In the genomic region with DNA sequence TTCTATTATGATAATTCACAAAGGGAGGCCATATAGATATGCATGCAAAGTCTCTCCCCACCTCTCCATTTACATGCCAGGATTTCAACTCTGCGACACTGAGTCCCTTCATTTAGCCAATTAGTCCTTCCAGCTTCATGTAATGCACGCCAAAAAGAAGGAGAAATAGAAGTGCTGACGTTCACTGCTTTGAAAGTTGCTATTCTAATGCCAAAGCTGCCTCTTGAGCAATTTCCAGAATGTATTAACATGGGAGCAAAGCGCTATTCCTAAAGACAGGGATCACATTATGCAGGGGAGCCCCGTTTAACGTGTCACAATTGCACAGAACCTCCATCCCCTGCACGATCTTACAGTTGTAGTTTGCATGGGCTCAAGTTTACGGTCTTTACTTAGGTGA, we compare ENCODE assay signal across 19 cellular contexts.
A peak's percentile ranks its signal among the peaks of the same experiment; 100 is the strongest.
DNase-seq lines count a peak whose midpoint lies in the region; ATAC-seq and TF ChIP-seq lines count a peak whose summit lies in the region.
"Had no signal": no experiment of that assay in that cellular context is flagged by ENCODE, and none has a peak within 500 bp of the region (broad histone marks: within the 10 kb centered on the region; RNA-seq: fewer than 3 reads in every experiment).

No MANE protein-coding gene starts in this region.

- CTCF ChIA-PET in CD8-positive, alpha-beta T cell (lab: Charles Lee), result interaction anchor here (1.2 kb wide), 1 partner anchor 133 kb away, joined by 3 read pairs; no protein-coding TSS in a partner anchor
- CTCF ChIA-PET in activated CD4-positive, alpha-beta memory T cell treated with anti-CD3 and anti-CD28 coated beads, Interleukin-2, amount 10 ng/mL, durations not matched to agents 7 days and 5 days (lab: Charles Lee), result no interaction called here

- POLR2A ChIA-PET in CD8-positive, alpha-beta T cell (lab: Charles Lee), result no interaction called here
- POLR2A ChIA-PET in activated CD4-positive, alpha-beta memory T cell treated with anti-CD3 and anti-CD28 coated beads, Interleukin-2, amount 10 ng/mL, durations not matched to agents 7 days and 5 days (lab: Charles Lee), result no interaction called here

- H3K36me3 Mint-ChIP-seq in endodermal cell (ENCODE audit: low read depth), result no peaks in the 10 kb centered on the region
- H3K36me3 Mint-ChIP-seq in CD8-positive, alpha-beta T cell, result no peaks in the 10 kb centered on the region
- H3K36me3 Mint-ChIP-seq in activated CD4-positive, alpha-beta memory T cell treated with anti-CD3 and anti-CD28 coated beads, Interleukin-2, amount 10 ng/mL, durations not matched to agents 7 days and 5 days (ENCODE audit: low read depth), result no peaks in the 10 kb centered on the region
- H3K36me3 Mint-ChIP-seq: CD4-positive, CD25-positive, alpha-beta regulatory T cell had no signal

- no peaks in the 10 kb centered on the region for H3K36me3 ChIP-seq in endodermal cell (ENCODE audit: control insufficient read depth, insufficient read depth, low read length)
- H3K36me3 ChIP-seq in CD8-positive, alpha-beta T cell (ENCODE audit: insufficient read depth, low read length), result no peaks in the 10 kb centered on the region
- H3K36me3 ChIP-seq: BE2C had no signal

- no peaks in the 10 kb centered on the region for H3K4me1 ChIP-seq in endodermal cell (ENCODE audit: control insufficient read depth, insufficient read depth, low read length)
- H3K4me1 ChIP-seq in CD8-positive, alpha-beta T cell (ENCODE audit: insufficient read depth, low read length), result no peaks in the 10 kb centered on the region
- H3K4me1 ChIP-seq: Caco-2 had no signal

- no peaks in the 10 kb centered on the region for H3K27me3 Mint-ChIP-seq in endodermal cell (ENCODE audit: insufficient read depth)
- no peaks in the 10 kb centered on the region for H3K27me3 Mint-ChIP-seq in CD8-positive, alpha-beta T cell (ENCODE audit: low read depth)
- H3K27me3 Mint-ChIP-seq in activated CD4-positive, alpha-beta memory T cell treated with anti-CD3 and anti-CD28 coated beads, Interleukin-2, amount 10 ng/mL, durations not matched to agents 7 days and 5 days, result peaks cover 2% of the 10 kb centered on the region

- no peaks in the 10 kb centered on the region for H3K4me1 Mint-ChIP-seq in endodermal cell
- no peaks in the 10 kb centered on the region for H3K4me1 Mint-ChIP-seq in CD8-positive, alpha-beta T cell (ENCODE audit: low read depth)
- H3K4me1 Mint-ChIP-seq in activated CD4-positive, alpha-beta memory T cell treated with anti-CD3 and anti-CD28 coated beads, Interleukin-2, amount 10 ng/mL, durations not matched to agents 7 days and 5 days, result no peaks in the 10 kb centered on the region

- H3K27ac Mint-ChIP-seq in endodermal cell, result no peak overlapping the region
- H3K27ac Mint-ChIP-seq in CD8-positive, alpha-beta T cell, result no peak overlapping the region
- H3K27ac Mint-ChIP-seq in activated CD4-positive, alpha-beta memory T cell treated with anti-CD3 and anti-CD28 coated beads, Interleukin-2, amount 10 ng/mL, durations not matched to agents 7 days and 5 days, result no peak overlapping the region
- H3K27ac Mint-ChIP-seq: CD4-positive, CD25-positive, alpha-beta regulatory T cell; HFFc6 had no signal

- intact Hi-C loops in CD8-positive, alpha-beta T cell (cut with DNase I, micrococcal nuclease), result no loop called here

- ATAC-seq in CD8-positive, alpha-beta T cell, result no peak
- ATAC-seq: HCT116 had no signal

- no peak for TF ChIP-seq CTCF in endodermal cell (conservative IDR thresholded peaks at IDR 0.05)
- no peak for TF ChIP-seq CTCF in CD8-positive, alpha-beta T cell (IDR thresholded peaks at IDR 0.05)

- no peak overlapping the region for H3K9ac ChIP-seq in endodermal cell (ENCODE audit: extremely low read depth, low read length, poor library complexity, severe bottlenecking)

- no peaks in the 10 kb centered on the region for H3K27me3 ChIP-seq in endodermal cell (ENCODE audit: control insufficient read depth, insufficient read depth, low read length, poor library complexity, severe bottlenecking)
- no peaks in the 10 kb centered on the region for H3K27me3 ChIP-seq in CD8-positive, alpha-beta T cell (ENCODE audit: insufficient read depth, low read length)
- H3K27me3 ChIP-seq: BE2C had no signal

- DNase-seq in caudate nucleus (lab: John Stamatoyannopoulos, UW), result peak in 5 of 61 donors; percentile 13 to 40 (median 21)
- DNase-seq in globus pallidus (ENCODE audit: low spot score), result peak; percentile 71
- DNase-seq in midbrain (lab: John Stamatoyannopoulos, UW), result peak; percentile 41
- DNase-seq in endodermal cell, result no peak
- DNase-seq in RPMI8226, result no peak
- no peak for DNase-seq in CD8-positive, alpha-beta T cell
- no peak for DNase-seq in activated CD4-positive, alpha-beta memory T cell treated with anti-CD3 and anti-CD28 coated beads, Interleukin-2, amount 10 ng/mL, durations not matched to agents 7 days and 5 days
- DNase-seq: ACHN; BE2C; C1 segment of cervical spinal cord; Caco-2; CD4-positive, CD25-positive, alpha-beta regulatory T cell; DMS79; GDM1; GOT3; H7; HFFc6 had no signal

- 78 to 83% methylated on average over 8 of the region's 8 CpGs for WGBS in endodermal cell (ENCODE audit: insufficient coverage in 1 of 2, insufficient read length in 1 of 2), 2 experiments

- peak overlapping the region; percentile 72 for H3K27ac ChIP-seq in caudate nucleus (ENCODE audit: low read depth, low read length)
- H3K27ac ChIP-seq in endodermal cell (ENCODE audit: low read depth, low read length), result no peak overlapping the region
- no peak overlapping the region for H3K27ac ChIP-seq in CD8-positive, alpha-beta T cell (ENCODE audit: low read depth, low read length)
- H3K27ac ChIP-seq: HL-60 had no signal

- H3K9me3 ChIP-seq in endodermal cell (ENCODE audit: control insufficient read depth, low read length), result no peaks in the 10 kb centered on the region
- H3K9me3 ChIP-seq in CD8-positive, alpha-beta T cell (ENCODE audit: low read length), result no peaks in the 10 kb centered on the region
- H3K9me3 ChIP-seq: BE2C, Caco-2 had no signal

- no peak overlapping the region for H3K4me3 ChIP-seq in endodermal cell (ENCODE audit: low read length)
- H3K4me3 ChIP-seq in CD8-positive, alpha-beta T cell (ENCODE audit: low read depth, low read length), result no peak overlapping the region

- H3K9me3 Mint-ChIP-seq in endodermal cell, result no peaks in the 10 kb centered on the region
- H3K9me3 Mint-ChIP-seq in CD8-positive, alpha-beta T cell, result no peaks in the 10 kb centered on the region
- no peaks in the 10 kb centered on the region for H3K9me3 Mint-ChIP-seq in activated CD4-positive, alpha-beta memory T cell treated with anti-CD3 and anti-CD28 coated beads, Interleukin-2, amount 10 ng/mL, durations not matched to agents 7 days and 5 days
- H3K9me3 Mint-ChIP-seq: CD4-positive, CD25-positive, alpha-beta regulatory T cell; HFFc6 had no signal

- H3K4me3 Mint-ChIP-seq in endodermal cell, result no peak overlapping the region
- no peak overlapping the region for H3K4me3 Mint-ChIP-seq in CD8-positive, alpha-beta T cell
- no peak overlapping the region for H3K4me3 Mint-ChIP-seq in activated CD4-positive, alpha-beta memory T cell treated with anti-CD3 and anti-CD28 coated beads, Interleukin-2, amount 10 ng/mL, durations not matched to agents 7 days and 5 days
- H3K4me3 Mint-ChIP-seq: CD4-positive, CD25-positive, alpha-beta regulatory T cell; HFFc6 had no signal

Comparison
In these comparisons a context has a peak if more than half of its experiments do, and no peak if none do; other contexts are left out.
1. DNase-seq: peak in globus pallidus (single experiment) and midbrain (single experiment); none in endodermal cell (single experiment), RPMI8226 (single experiment), CD8-positive, alpha-beta T cell (0 of 7) and activated CD4-positive, alpha-beta memory T cell treated with anti-CD3 and anti-CD28 coated beads, Interleukin-2, amount 10 ng/mL, durations not matched to agents 7 days and 5 days (single experiment).